Comparison of ENCODE assay signal across 23 cellular contexts in the genomic region with DNA sequence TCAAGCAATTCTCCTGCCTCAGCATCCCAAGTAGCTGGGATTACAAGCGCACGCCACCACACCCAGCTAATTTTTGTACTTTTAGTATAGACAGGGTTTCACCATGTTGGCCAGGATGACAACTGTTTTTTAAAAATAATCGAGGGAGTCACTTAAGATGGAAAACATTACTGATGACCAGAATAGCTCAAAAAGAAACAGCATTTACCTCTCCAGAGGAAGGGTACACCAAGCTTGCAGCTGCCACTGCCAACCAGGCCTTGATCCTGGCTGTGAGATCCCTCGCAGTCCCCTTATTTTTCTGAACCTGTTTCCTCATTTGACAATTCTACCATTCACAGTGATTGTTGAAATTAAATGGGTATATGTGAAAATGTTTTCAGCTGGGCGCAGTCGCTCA.
"Had no signal": no experiment of that assay in that cellular context is flagged by ENCODE, and none has a peak within 500 bp of the region (broad histone marks: within the 10 kb centered on the region; RNA-seq: fewer than 3 reads in every experiment).

No MANE protein-coding gene starts in this region.

- H3K27me3 Mint-ChIP-seq: naive B cell; naive thymus-derived CD8-positive, alpha-beta T cell; natural killer cell treated with Interleukin-12 subunit alpha and Interleukin-12 subunit beta and Interleukin-15 and Interleukin-18, amount 100 ng/mL, for 72 hours; progenitor cell of endocrine pancreas; stimulated activated naive B cell treated with anti-CD40 and anti-IgM and Interleukin-4, amounts not matched to agents 10 μg/mL and 1 μg/mL and 100 μg/mL, for 72 hours had no signal

- H3K4me1 Mint-ChIP-seq: nephron progenitor cell, neural progenitor cell had no signal

- H3K9me3 Mint-ChIP-seq: naive thymus-derived CD8-positive, alpha-beta T cell; natural killer cell treated with Interleukin-12 subunit alpha and Interleukin-12 subunit beta and Interleukin-15 and Interleukin-18, amount 100 ng/mL, for 72 hours; stimulated activated effector memory CD8-positive, alpha-beta T cell treated with anti-CD3 and anti-CD28 coated beads, Interleukin-12 subunit alpha, Interleukin-12 subunit beta, amount 100 ng/mL, for 72 hours; stimulated activated naive B cell treated with anti-CD40 and anti-IgM and Interleukin-4, amounts not matched to agents 10 μg/mL and 1 μg/mL and 100 μg/mL, for 72 hours had no signal

- H3K4me3 Mint-ChIP-seq: naive B cell; naive thymus-derived CD8-positive, alpha-beta T cell; natural killer cell treated with Interleukin-12 subunit alpha and Interleukin-12 subunit beta and Interleukin-15 and Interleukin-18, amount 100 ng/mL, for 72 hours; nephron progenitor cell; neural progenitor cell; stimulated activated effector memory CD8-positive, alpha-beta T cell treated with anti-CD3 and anti-CD28 coated beads, Interleukin-12 subunit alpha, Interleukin-12 subunit beta, amount 100 ng/mL, for 72 hours; stimulated activated naive B cell treated with anti-CD40 and anti-IgM and Interleukin-4, amounts not matched to agents 10 μg/mL and 1 μg/mL and 100 μg/mL, for 72 hours had no signal

- H3K27ac Mint-ChIP-seq: naive B cell; natural killer cell treated with Interleukin-12 subunit alpha and Interleukin-12 subunit beta and Interleukin-15 and Interleukin-18, amount 100 ng/mL, for 72 hours; neural progenitor cell; progenitor cell of endocrine pancreas; stimulated activated naive B cell treated with anti-CD40 and anti-IgM and Interleukin-4, amounts not matched to agents 10 μg/mL and 1 μg/mL and 100 μg/mL, for 72 hours had no signal

- DNase-seq: naive B cell; naive thymus-derived CD8-positive, alpha-beta T cell; nephron progenitor cell; occipital lobe; ovary; right cardiac atrium; right lobe of liver; sigmoid colon; spleen; stimulated activated CD4-positive, alpha-beta T cell treated with anti-CD3 and anti-CD28 coated beads, Interleukin-12 subunit alpha, Interleukin-12 subunit beta, amount 100 ng/mL, for 4 hours; stimulated activated CD4-positive, alpha-beta T cell treated with anti-CD3 and anti-CD28 coated beads, Interleukin-1b, Interleukin-23, amount 100 ng/mL, for 48 hours; stimulated activated CD4-positive, alpha-beta T cell treated with anti-CD3 and anti-CD28 coated beads, Interleukin-4, amount 100 ng/mL, for 1 hour; stimulated activated naive B cell treated with anti-CD40 and anti-IgM and Interleukin-4, amounts not matched to agents 10 μg/mL and 1 μg/mL and 100 μg/mL, for 72 hours; stimulated activated naive CD4-positive, alpha-beta T cell treated with Interleukin-2 at 50 U/mL for 16 hours; stomach; thyroid gland; trophoblast cell; upper lobe of right lung; uterus had no signal
